1 cellular context compared by ENCODE assay signal in genomic region chr1:2556277-2557145, GRCh38.
TF ChIP-seq lines count a peak whose summit lies in the region.

TSS of gene TNFRSF14 (plus strand) at chr1:2556371. CDS start at chr1:2556665, 294 bp downstream.

TF ChIP-seq in GM12878, 131 proteins besides CTCF, POLR2A, EP300 and RAD21 (continued from another document and continues in another):
- TF ChIP-seq SUZ12 (IDR thresholded peaks at IDR 0.05; ENCODE audit: unreplicated experiment) (no peak), NRF1 (conservative IDR thresholded peaks at IDR 0.05; ENCODE audit: low read depth, low read length) (no peak), POLR2AphosphoS2 (IDR thresholded peaks at IDR 0.05; ENCODE audit: low read depth, low read length) (peak; percentile 78), MEF2A (IDR thresholded peaks at IDR 0.05; ENCODE audit: insufficient read depth, low read depth, low read length) (no peak), ETV6 (conservative IDR thresholded peaks at IDR 0.05 in 1 of 2, IDR thresholded peaks at IDR 0.05 in 1 of 2; ENCODE audit: borderline replicate concordance in 1 of 2, low read depth in 1 of 2) (no peak), BRCA1 (IDR thresholded peaks at IDR 0.05; ENCODE audit: low read depth, low read length) (no peak), LARP7 (IDR thresholded peaks at IDR 0.05) (peak; percentile 48; the same call in 1 of the 2 replicates), ZNF207 (IDR thresholded peaks at IDR 0.05; ENCODE audit: borderline replicate concordance) (no peak; the same call in 1 of the 2 replicates), MYB (IDR thresholded peaks at IDR 0.05; ENCODE audit: borderline replicate concordance, low read depth, low read length) (no peak), E2F8 (IDR thresholded peaks at IDR 0.05; ENCODE audit: low read depth, partially characterized antibody) (no peak), KLF5 (IDR thresholded peaks at IDR 0.05; ENCODE audit: partially characterized antibody) (no peak), YY1 (IDR thresholded peaks at IDR 0.05; ENCODE audit: low read depth, low read length) (peak; percentile 93), ZNF217 (IDR thresholded peaks at IDR 0.05) (no peak), SPI1 (IDR thresholded peaks at IDR 0.05; ENCODE audit: borderline replicate concordance, insufficient read depth, low read depth, low read length) (peak; percentile 48), JUND (IDR thresholded peaks at IDR 0.05; ENCODE audit: low read depth, low read length) (no peak), BCL3 (IDR thresholded peaks at IDR 0.05; ENCODE audit: borderline replicate concordance, insufficient read depth, low read depth, low read length, poor library complexity, severe bottlenecking) (no peak), SMC3 (IDR thresholded peaks at IDR 0.05; ENCODE audit: borderline replicate concordance, low read length) (peak; percentile 45; the same call in 1 of the 2 replicates), TAF1 (IDR thresholded peaks at IDR 0.05; ENCODE audit: borderline replicate concordance, low read depth, low read length) (peak; percentile 81; the same call in 1 of the 2 replicates), USF1 (IDR thresholded peaks at IDR 0.05; ENCODE audit: borderline replicate concordance, extremely low read length, insufficient read depth, low read depth, low read length) (peak; percentile 30), SRF (IDR thresholded peaks at IDR 0.05; ENCODE audit: low read depth in 2 of 2, low read length in 2 of 2) (0 out of 4 replicates have a peak, but pooled peaks of 1 of the 2 experiments have one; percentile 9), CEBPB (IDR thresholded peaks at IDR 0.05; ENCODE audit: borderline replicate concordance in 1 of 2, low read depth in 2 of 2, low read length in 2 of 2) (no peak), RUNX3 (IDR thresholded peaks at IDR 0.05; ENCODE audit: low read length) (peak; percentile 57), NFIC (IDR thresholded peaks at IDR 0.05; ENCODE audit: low read depth, low read length) (no peak), YBX1 (IDR thresholded peaks at IDR 0.05) (no peak), ZNF384 (IDR thresholded peaks at IDR 0.05; ENCODE audit: borderline replicate concordance, low read depth, low read length) (no peak), ZZZ3 (IDR thresholded peaks at IDR 0.05; ENCODE audit: control insufficient read depth, insufficient read length, low read depth) (no peak), KAT2A (conservative IDR thresholded peaks at IDR 0.05; ENCODE audit: control insufficient read depth, low read depth, low read length) (no peak), BCL11A (IDR thresholded peaks at IDR 0.05; ENCODE audit: low read depth, low read length) (no peak), MTA2 (IDR thresholded peaks at IDR 0.05; ENCODE audit: low read depth) (no peak; the same call in 1 of the 2 replicates), ZBTB33 (IDR thresholded peaks at IDR 0.05) (no peak), TCF12 (IDR thresholded peaks at IDR 0.05; ENCODE audit: low read depth, low read length) (peak; percentile 70; the same call in 1 of the 2 replicates), IRF3 (IDR thresholded peaks at IDR 0.05) (no peak), SIN3A (IDR thresholded peaks at IDR 0.05; ENCODE audit: low read depth, low read length) (0 out of 2 replicates have a peak, but pooled peaks have one; percentile 59), PAX5 (IDR thresholded peaks at IDR 0.05; ENCODE audit: borderline replicate concordance, low read depth, low read length) (no peak), IKZF1 (conservative IDR thresholded peaks at IDR 0.05) (no peak), E4F1 (IDR thresholded peaks at IDR 0.05; ENCODE audit: borderline replicate concordance, partially characterized antibody) (no peak), ASH2L (IDR thresholded peaks at IDR 0.05; ENCODE audit: borderline replicate concordance, low read depth) (no peak), GABPA (IDR thresholded peaks at IDR 0.05; ENCODE audit: low read depth) (no peak), STAT3 (IDR thresholded peaks at IDR 0.05; ENCODE audit: low read depth, low read length) (0 out of 2 replicates have a peak, but pooled peaks have one; percentile 16), CBX5 (IDR thresholded peaks at IDR 0.05; ENCODE audit: low read depth) (no peak), EZH2 (IDR thresholded peaks at IDR 0.05; ENCODE audit: borderline replicate concordance, control insufficient read depth, low read depth, low read length) (no peak), HCFC1 (IDR thresholded peaks at IDR 0.05; ENCODE audit: low read length) (no peak), FOXK2 (IDR thresholded peaks at IDR 0.05) (no peak), PKNOX1 (IDR thresholded peaks at IDR 0.05) (no peak; the same call in 1 of the 2 replicates), ZSCAN29 (IDR thresholded peaks at IDR 0.05) (no peak), MLLT1 (IDR thresholded peaks at IDR 0.05) (peak; percentile 59; the same call in 1 of the 2 replicates)
- TF ChIP-seq, protein P1, sequence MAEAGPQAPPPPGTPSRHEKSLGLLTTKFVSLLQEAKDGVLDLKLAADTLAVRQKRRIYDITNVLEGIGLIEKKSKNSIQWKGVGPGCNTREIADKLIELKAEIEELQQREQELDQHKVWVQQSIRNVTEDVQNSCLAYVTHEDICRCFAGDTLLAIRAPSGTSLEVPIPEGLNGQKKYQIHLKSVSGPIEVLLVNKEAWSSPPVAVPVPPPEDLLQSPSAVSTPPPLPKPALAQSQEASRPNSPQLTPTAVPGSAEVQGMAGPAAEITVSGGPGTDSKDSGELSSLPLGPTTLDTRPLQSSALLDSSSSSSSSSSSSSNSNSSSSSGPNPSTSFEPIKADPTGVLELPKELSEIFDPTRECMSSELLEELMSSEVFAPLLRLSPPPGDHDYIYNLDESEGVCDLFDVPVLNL (IDR thresholded peaks at IDR 0.05; ENCODE audit: low read depth, low read length) = no peak
- TF ChIP-seq, protein P2, sequence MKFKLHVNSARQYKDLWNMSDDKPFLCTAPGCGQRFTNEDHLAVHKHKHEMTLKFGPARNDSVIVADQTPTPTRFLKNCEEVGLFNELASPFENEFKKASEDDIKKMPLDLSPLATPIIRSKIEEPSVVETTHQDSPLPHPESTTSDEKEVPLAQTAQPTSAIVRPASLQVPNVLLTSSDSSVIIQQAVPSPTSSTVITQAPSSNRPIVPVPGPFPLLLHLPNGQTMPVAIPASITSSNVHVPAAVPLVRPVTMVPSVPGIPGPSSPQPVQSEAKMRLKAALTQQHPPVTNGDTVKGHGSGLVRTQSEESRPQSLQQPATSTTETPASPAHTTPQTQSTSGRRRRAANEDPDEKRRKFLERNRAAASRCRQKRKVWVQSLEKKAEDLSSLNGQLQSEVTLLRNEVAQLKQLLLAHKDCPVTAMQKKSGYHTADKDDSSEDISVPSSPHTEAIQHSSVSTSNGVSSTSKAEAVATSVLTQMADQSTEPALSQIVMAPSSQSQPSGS (IDR thresholded peaks at IDR 0.05; ENCODE audit: low read length) = no peak
- TF ChIP-seq, protein P3, sequence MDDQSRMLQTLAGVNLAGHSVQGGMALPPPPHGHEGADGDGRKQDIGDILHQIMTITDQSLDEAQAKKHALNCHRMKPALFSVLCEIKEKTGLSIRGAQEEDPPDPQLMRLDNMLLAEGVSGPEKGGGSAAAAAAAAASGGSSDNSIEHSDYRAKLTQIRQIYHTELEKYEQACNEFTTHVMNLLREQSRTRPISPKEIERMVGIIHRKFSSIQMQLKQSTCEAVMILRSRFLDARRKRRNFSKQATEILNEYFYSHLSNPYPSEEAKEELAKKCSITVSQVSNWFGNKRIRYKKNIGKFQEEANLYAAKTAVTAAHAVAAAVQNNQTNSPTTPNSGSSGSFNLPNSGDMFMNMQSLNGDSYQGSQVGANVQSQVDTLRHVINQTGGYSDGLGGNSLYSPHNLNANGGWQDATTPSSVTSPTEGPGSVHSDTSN (IDR thresholded peaks at IDR 0.05; ENCODE audit: insufficient replicate concordance, low read depth, low read length) = peak; percentile 21
